17 cellular contexts compared by ENCODE assay signal in the genomic region with DNA sequence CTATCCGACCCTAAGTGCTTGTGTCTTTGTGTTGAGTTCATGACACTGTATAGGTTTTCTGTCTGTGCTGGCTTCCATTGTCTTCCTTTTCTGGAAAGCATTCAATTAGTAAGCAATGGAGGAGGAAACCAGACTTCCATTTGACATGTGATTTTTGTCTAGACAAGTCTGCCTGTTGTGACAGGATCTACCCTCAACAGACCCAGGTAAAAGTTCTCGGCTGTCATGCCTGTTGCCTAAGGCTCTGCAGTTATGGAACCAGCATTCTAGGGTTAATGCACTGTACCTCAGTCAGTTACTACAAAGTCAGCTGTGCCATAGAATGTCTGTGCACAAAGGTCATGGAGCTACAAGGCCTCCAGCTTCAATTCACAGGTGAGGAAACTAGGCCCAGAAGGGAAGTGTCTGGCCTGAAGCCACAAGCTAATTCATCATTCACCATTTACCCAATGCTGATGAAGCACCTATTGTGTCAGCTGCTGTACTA.
DNase-seq lines count a peak whose midpoint lies in the region; ATAC-seq and TF ChIP-seq lines count a peak whose summit lies in the region.
"Had no signal": no experiment of that assay in that cellular context is flagged by ENCODE, and none has a peak within 500 bp of the region (broad histone marks: within the 10 kb centered on the region; RNA-seq: fewer than 3 reads in every experiment).

No MANE protein-coding gene starts in this region.

- peaks cover 52% of the 10 kb centered on the region for H3K4me1 ChIP-seq in Caco-2
- H3K4me1 ChIP-seq in foreskin keratinocyte: peaks cover 12% of the 10 kb centered on the region
- H3K4me1 ChIP-seq in neural progenitor cell: peaks cover 32% of the 10 kb centered on the region

- H2AFZ ChIP-seq in neural progenitor cell (replicated peaks): no peak overlapping the region

- H3K9me3 ChIP-seq in Caco-2 (no peaks in the 10 kb centered on the region), WERI-Rb-1 (ENCODE audit: severe bottlenecking) (no peaks in the 10 kb centered on the region), neural progenitor cell (ENCODE audit: low read depth) (no peaks in the 10 kb centered on the region)
- H3K9me3 ChIP-seq: gastroesophageal sphincter had no signal

- H3K9me3 Mint-ChIP-seq in Caco-2 (ENCODE audit: unreplicated experiment): no peaks in the 10 kb centered on the region
- no peaks in the 10 kb centered on the region for H3K9me3 Mint-ChIP-seq in neural progenitor cell
- H3K9me3 Mint-ChIP-seq: activated naive CD4-positive, alpha-beta T cell treated with anti-CD3 and anti-CD28 coated beads, Interleukin-2, amount 50 U/mL, for 24 hours had no signal

- peak overlapping the region; percentile 80 for H3K27ac ChIP-seq in WERI-Rb-1
- no peak overlapping the region for H3K27ac ChIP-seq in foreskin keratinocyte
- H3K27ac ChIP-seq in neural progenitor cell: no peak overlapping the region
- H3K27ac ChIP-seq: gastroesophageal sphincter had no signal

- peaks cover 33% of the 10 kb centered on the region for H3K79me2 ChIP-seq in neural progenitor cell (ENCODE audit: low read depth)

- H3K4me1 Mint-ChIP-seq in Caco-2 (ENCODE audit: low read depth, unreplicated experiment) (peaks cover 62% of the 10 kb centered on the region), neural progenitor cell (peaks cover 44% of the 10 kb centered on the region)
- H3K4me1 Mint-ChIP-seq: activated naive CD4-positive, alpha-beta T cell treated with anti-CD3 and anti-CD28 coated beads, Interleukin-2, amount 50 U/mL, for 24 hours had no signal

- POLR2A ChIA-PET in Caco-2 (lab: Charles Lee): no interaction called here

- no TSS peak for BruUV-seq in Caco-2 (replicated peaks; lab: Mats Ljungman, UMichigan)

- H3K36me3 ChIP-seq in Caco-2 (ENCODE audit: control insufficient read depth, insufficient read depth, low read length): no peaks in the 10 kb centered on the region; the same call in none of the 2 replicates
- peaks cover 5% of the 10 kb centered on the region; the same call in 1 of the 2 replicates for H3K36me3 ChIP-seq in WERI-Rb-1
- H3K36me3 ChIP-seq in neural progenitor cell: peaks cover 5% of the 10 kb centered on the region

- ATAC-seq in foreskin keratinocyte: peak; percentile 78
- ATAC-seq in HG03520 (IDR thresholded peaks at IDR 0.05; ENCODE audit: unreplicated experiment): no peak
- no peak for ATAC-seq in activated CD4-positive, CD25-positive, alpha-beta regulatory T cell treated with anti-CD3 and anti-CD28 coated beads, Interleukin-2, amount 50 U/mL, for 24 hours
- ATAC-seq: effector memory CD8-positive, alpha-beta T cell; GM12878; stimulated activated naive CD8-positive, alpha-beta T cell treated with anti-CD3 and anti-CD28 coated beads, Interleukin-15, Interleukin-2, amounts not matched to agents 100 U/mL and 50 U/mL, for 24 hours had no signal

- H3K4me2 ChIP-seq in neural progenitor cell: no peak overlapping the region

- no peaks in the 10 kb centered on the region for H3K27me3 ChIP-seq in Caco-2 (replicated peaks; ENCODE audit: control insufficient read depth, insufficient read depth, low read length)
- no peaks in the 10 kb centered on the region for H3K27me3 ChIP-seq in WERI-Rb-1 (ENCODE audit: insufficient read depth, low read depth, severe bottlenecking)
- H3K27me3 ChIP-seq in foreskin keratinocyte: no peaks in the 10 kb centered on the region
- no peaks in the 10 kb centered on the region for H3K27me3 ChIP-seq in neural progenitor cell
- H3K27me3 ChIP-seq: cardiac muscle cell, gastroesophageal sphincter had no signal

- H3K9ac ChIP-seq in neural progenitor cell: no peak overlapping the region

- TF ChIP-seq CTCF in Caco-2 (IDR thresholded peaks at IDR 0.05; ENCODE audit: insufficient read depth in 1 of 2, low read depth in 1 of 2, low read length in 1 of 2, severe bottlenecking in 1 of 2, unreplicated experiment in 1 of 2): no peak
- TF ChIP-seq CTCF in WERI-Rb-1 (IDR thresholded peaks at IDR 0.05; ENCODE audit: low read depth, low read length): no peak
- TF ChIP-seq CTCF in foreskin keratinocyte (conservative IDR thresholded peaks at IDR 0.05): no peak
- TF ChIP-seq CTCF in neural progenitor cell (IDR thresholded peaks at IDR 0.05): no peak

- peaks cover 94% of the 10 kb centered on the region for H3K36me3 Mint-ChIP-seq in Caco-2 (ENCODE audit: insufficient read depth, unreplicated experiment)
- H3K36me3 Mint-ChIP-seq in neural progenitor cell: peaks cover 69% of the 10 kb centered on the region
- H3K36me3 Mint-ChIP-seq: activated naive CD4-positive, alpha-beta T cell treated with anti-CD3 and anti-CD28 coated beads, Interleukin-2, amount 50 U/mL, for 24 hours had no signal

- H3K27me3 Mint-ChIP-seq in Caco-2 (ENCODE audit: insufficient read depth, unreplicated experiment) (no peaks in the 10 kb centered on the region), neural progenitor cell (ENCODE audit: insufficient read depth, low read depth) (peaks cover 4% of the 10 kb centered on the region)

- H3K4me3 Mint-ChIP-seq in Caco-2 (ENCODE audit: unreplicated experiment) (no peak overlapping the region), neural progenitor cell (no peak overlapping the region)
- H3K4me3 Mint-ChIP-seq: activated naive CD4-positive, alpha-beta T cell treated with anti-CD3 and anti-CD28 coated beads, Interleukin-2, amount 50 U/mL, for 24 hours; effector memory CD8-positive, alpha-beta T cell had no signal

- CTCF ChIA-PET in Caco-2 (lab: Charles Lee): no interaction called here

- H3K27ac Mint-ChIP-seq in Caco-2 (ENCODE audit: unreplicated experiment): peak overlapping the region; percentile 76
- H3K27ac Mint-ChIP-seq in neural progenitor cell: peak overlapping the region; percentile 88
- H3K27ac Mint-ChIP-seq: activated naive CD4-positive, alpha-beta T cell treated with anti-CD3 and anti-CD28 coated beads, Interleukin-2, amount 50 U/mL, for 24 hours had no signal

- DNase-seq in Caco-2 (no peak), WERI-Rb-1 (no peak), foreskin keratinocyte (peak; percentile 93 to 97), neural progenitor cell (ENCODE audit: low spot score) (no peak), HuH-7 (ENCODE audit: low spot score) (no peak), NCI-H2029 (lab: John Stamatoyannopoulos, UW) (no peak)
- DNase-seq: activated CD4-positive, alpha-beta T cell treated with anti-CD3 and anti-CD28 coated beads for 48 hours; effector memory CD8-positive, alpha-beta T cell; NCI-H2029 treated with DMSO at 0.1 percent for 48 hours; posterior cingulate gyrus; stimulated activated naive CD8-positive, alpha-beta T cell treated with anti-CD3 and anti-CD28 coated beads, Interleukin-15, Interleukin-2, amounts not matched to agents 100 U/mL and 50 U/mL, for 24 hours had no signal

- peaks cover 23% of the 10 kb centered on the region for H3F3A ChIP-seq in neural progenitor cell (ENCODE audit: low read depth)

- intact Hi-C loops in Caco-2 (cut with micrococcal nuclease; ENCODE audit: unreplicated experiment): no loop called here

- H4K20me1 ChIP-seq in neural progenitor cell (ENCODE audit: low read depth): peaks cover 28% of the 10 kb centered on the region

- H3K4me3 ChIP-seq in Caco-2 (ENCODE audit: low read depth, low read length) (no peak overlapping the region), WERI-Rb-1 (ENCODE audit: low read depth, low read length) (no peak overlapping the region), neural progenitor cell (no peak overlapping the region)
- H3K4me3 ChIP-seq: cardiac muscle cell, gastroesophageal sphincter, GM12878 had no signal

Comparison
In these comparisons a context has a peak if more than half of its experiments do, and no peak if none do; other contexts are left out.
1. DNase-seq: peak in foreskin keratinocyte (2 of 2); none in Caco-2 (0 of 2), WERI-Rb-1 (single experiment), neural progenitor cell (single experiment), HuH-7 (single experiment) and NCI-H2029 (single experiment).